27 cellular contexts compared by ENCODE assay signal in the genomic region with DNA sequence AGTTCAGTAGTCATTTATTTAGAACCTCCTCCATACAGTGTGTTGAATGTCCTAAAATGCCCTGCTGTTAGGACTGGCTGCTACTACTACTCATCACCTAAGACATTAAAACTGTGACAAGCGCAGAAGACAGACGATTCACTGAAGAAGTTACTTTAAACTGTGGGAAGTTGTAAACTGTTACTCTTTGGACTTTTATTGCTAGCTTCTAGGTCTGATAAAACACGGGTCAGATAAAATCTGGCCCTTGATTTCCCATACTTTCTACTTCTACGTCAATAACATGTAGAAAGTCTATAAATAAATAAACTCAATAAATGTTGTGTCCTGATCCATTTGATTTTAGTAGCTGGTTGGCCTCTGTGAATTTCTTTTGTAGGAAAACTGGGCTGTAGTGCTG.
"Had no signal": no experiment of that assay in that cellular context is flagged by ENCODE, and none has a peak within 500 bp of the region (broad histone marks: within the 10 kb centered on the region; RNA-seq: fewer than 3 reads in every experiment).

No MANE protein-coding gene starts in this region.

- ATAC-seq: activated CD8-positive, alpha-beta T cell treated with anti-CD3 and anti-CD28 coated beads for 36 hours; activated naive CD4-positive, alpha-beta T cell treated with anti-CD3 and anti-CD28 coated beads, Interleukin-2, amount 50 U/mL, for 72 hours; Panc1; Right ventricle myocardium inferior; T-cell had no signal

- H3K4me3 ChIP-seq: SK-N-MC had no signal

- H3K27ac Mint-ChIP-seq: activated naive CD4-positive, alpha-beta T cell treated with anti-CD3 and anti-CD28 coated beads, Interleukin-2, amount 50 U/mL, for 72 hours; activated T-helper 1 cell treated with anti-CD3 and anti-CD28 coated beads, Interleukin-12 subunit alpha, Interleukin-12 subunit beta, Interleukin-2, Interleukin-4 antibody, amounts not matched to agents 30 ng/mL and 10 ng/mL and 1 ng/mL, durations not matched to agents 14 hours and 24 hours and 36 hours had no signal

- H3K9me3 Mint-ChIP-seq: activated T-helper 1 cell treated with anti-CD3 and anti-CD28 coated beads, Interleukin-12 subunit alpha, Interleukin-12 subunit beta, Interleukin-2, Interleukin-4 antibody, amounts not matched to agents 30 ng/mL and 10 ng/mL and 1 ng/mL, durations not matched to agents 14 hours and 24 hours and 36 hours had no signal

- H3K4me3 Mint-ChIP-seq: activated CD8-positive, alpha-beta T cell treated with anti-CD3 and anti-CD28 coated beads for 36 hours; activated T-helper 1 cell treated with anti-CD3 and anti-CD28 coated beads, Interleukin-12 subunit alpha, Interleukin-12 subunit beta, Interleukin-2, Interleukin-4 antibody, amounts not matched to agents 30 ng/mL and 10 ng/mL and 1 ng/mL, durations not matched to agents 14 hours and 24 hours and 36 hours; T-cell had no signal

- H3K27me3 Mint-ChIP-seq: activated CD8-positive, alpha-beta T cell treated with anti-CD3 and anti-CD28 coated beads for 36 hours; T-cell had no signal

- DNase-seq: activated CD4-positive, alpha-beta T cell treated with anti-CD3 and anti-CD28 coated beads for 4 hours; activated CD8-positive, alpha-beta memory T cell treated with anti-CD3 and anti-CD28 coated beads, Interleukin-2, amount 50 U/mL, for 4 hours; activated CD8-positive, alpha-beta T cell treated with anti-CD3 and anti-CD28 coated beads for 36 hours; activated effector memory CD4-positive, alpha-beta T cell treated with anti-CD3 and anti-CD28 coated beads, Interleukin-2, amount 50 U/mL, for 16 hours; activated naive CD4-positive, alpha-beta T cell treated with Interleukin-2 at 50 U/mL for 16 hours; IMR-90; Kasumi-1; KBM-7; NCI-H1092 treated with DMSO at 0.1 percent for 48 hours; NCI-H1417 treated with DMSO at 0.1 percent for 48 hours; NCI-H1694; NCI-H2029; NCI-H2107; NCI-H2171 treated with DMSO at 0.1 percent for 48 hours; NCI-H345; NCI-H510A; NCI-H526 treated with DMSO at 0.1 percent for 48 hours; NK-92 treated with Interleukin-12 subunit alpha and Interleukin-12 subunit beta, amount 100 ng/mL, for 24 hours; OCI-M1; RPMI8226; T-cell; WERI-Rb-1 had no signal

- H3K27ac ChIP-seq: WERI-Rb-1 had no signal
